In genomic region chr2:14220101-14220500, GRCh38 we compare ENCODE assay signal across 24 cellular contexts.
A peak's percentile ranks its signal among the peaks of the same experiment; 100 is the strongest.
DNase-seq lines count a peak whose midpoint lies in the region; ATAC-seq, FAIRE-seq and TF ChIP-seq lines count a peak whose summit lies in the region.
"Had no signal": no experiment of that assay in that cellular context is flagged by ENCODE, and none has a peak within 500 bp of the region (broad histone marks: within the 10 kb centered on the region; RNA-seq: fewer than 3 reads in every experiment).

No MANE protein-coding gene starts in this region.

- H3K27ac ChIP-seq in breast epithelium (no peak overlapping the region), RWPE2 (ENCODE audit: poor library complexity, severe bottlenecking) (no peak overlapping the region), small intestine (ENCODE audit: low read depth in 1 of 2, low read length in 1 of 2) (no peak overlapping the region)
- H3K27ac ChIP-seq in naive thymus-derived CD4-positive, alpha-beta T cell (ENCODE audit: low read depth, low read length): no peak overlapping the region
- H3K27ac ChIP-seq: 22Rv1, BLaER1 had no signal

- CTCF ChIA-PET in MCF 10A (lab: Yijun Ruan, JAX): no interaction called here
- CTCF ChIA-PET in naive thymus-derived CD4-positive, alpha-beta T cell (lab: Charles Lee): no interaction called here

- H3K9me3 Mint-ChIP-seq in MCF 10A (ENCODE audit: unreplicated experiment): no peaks in the 10 kb centered on the region
- peaks cover 0 to 10% (median 1%) of the 10 kb centered on the region in 11 donors for H3K9me3 Mint-ChIP-seq in naive thymus-derived CD4-positive, alpha-beta T cell

- peaks cover 10% of the 10 kb centered on the region for H3K4me1 Mint-ChIP-seq in MCF 10A (ENCODE audit: insufficient read depth, unreplicated experiment)
- no peaks in the 10 kb centered on the region for H3K4me1 Mint-ChIP-seq in naive thymus-derived CD4-positive, alpha-beta T cell
- H3K4me1 Mint-ChIP-seq: CD8-positive, alpha-beta memory T cell had no signal

- no peaks in the 10 kb centered on the region for H3K36me3 Mint-ChIP-seq in MCF 10A (ENCODE audit: insufficient read depth, unreplicated experiment)
- H3K36me3 Mint-ChIP-seq in naive thymus-derived CD4-positive, alpha-beta T cell: no peaks in the 10 kb centered on the region
- H3K36me3 Mint-ChIP-seq: CD8-positive, alpha-beta memory T cell had no signal

- DNase-seq in MCF 10A (ENCODE audit: unreplicated experiment) (peak; percentile 5), breast epithelium (ENCODE audit: low spot score in 2 of 2) (no peak), RWPE2 (ENCODE audit: low spot score) (no peak), epithelial cell of esophagus (ENCODE audit: low read depth) (peak; percentile 65), small intestine (peak; percentile 1), NCI-H2029 treated with DMSO at 0.1 percent for 48 hours (lab: John Stamatoyannopoulos, UW) (no peak)
- DNase-seq in naive thymus-derived CD4-positive, alpha-beta T cell: no peak
- DNase-seq: CD8-positive, alpha-beta memory T cell; DMS79; H7; KG1; NCI-H1092 treated with DMSO at 0.1 percent for 48 hours; NCI-H510A treated with DMSO at 0.1 percent for 48 hours; NCI-H82; SHP77; SK-N-SH had no signal

- no peak for FAIRE-seq in small intestine (lab: Jason Lieb, UNC)
- FAIRE-seq: D721Med, G401.6, GM12878, HepG2 had no signal

- no peak for TF ChIP-seq CTCF in MCF 10A (IDR thresholded peaks at IDR 0.05; ENCODE audit: unreplicated experiment)
- TF ChIP-seq CTCF in breast epithelium (IDR thresholded peaks at IDR 0.05): no peak
- TF ChIP-seq CTCF in RWPE2 (IDR thresholded peaks at IDR 0.05; ENCODE audit: poor library complexity, severe bottlenecking): no peak
- no peak for TF ChIP-seq CTCF in epithelial cell of esophagus (IDR thresholded peaks at IDR 0.05; ENCODE audit: insufficient read depth, low read depth, low read length, missing control alignments)

- TF ChIP-seq POLR2A in breast epithelium (IDR thresholded peaks at IDR 0.05): no peak

- POLR2A ChIA-PET in MCF 10A (lab: Yijun Ruan, JAX): interaction anchor here (0.7 kb wide), 1 partner anchor 36 kb away, joined by 3 read pairs; no protein-coding TSS in a partner anchor
- POLR2A ChIA-PET in naive thymus-derived CD4-positive, alpha-beta T cell (lab: Charles Lee): no interaction called here

- H3K4me1 ChIP-seq in breast epithelium (no peaks in the 10 kb centered on the region), RWPE2 (ENCODE audit: insufficient read depth, poor library complexity, severe bottlenecking) (peaks cover 15% of the 10 kb centered on the region), small intestine (ENCODE audit: control insufficient read depth in 2 of 2, insufficient read depth in 1 of 2, low read depth in 1 of 2, low read length in 1 of 2) (no peaks in the 10 kb centered on the region)
- H3K4me1 ChIP-seq in naive thymus-derived CD4-positive, alpha-beta T cell (ENCODE audit: control insufficient read depth in 2 of 2, insufficient read depth in 2 of 2, low read length in 2 of 2): no peaks in the 10 kb centered on the region
- H3K4me1 ChIP-seq: BLaER1 had no signal

- no peak overlapping the region for H3K4me3 Mint-ChIP-seq in MCF 10A (ENCODE audit: unreplicated experiment)
- no peak overlapping the region for H3K4me3 Mint-ChIP-seq in naive thymus-derived CD4-positive, alpha-beta T cell
- H3K4me3 Mint-ChIP-seq: CD8-positive, alpha-beta memory T cell had no signal

- BruUV-seq in MCF 10A (replicated peaks; lab: Mats Ljungman, UMichigan): no TSS peak

- H3K27me3 ChIP-seq in breast epithelium (no peaks in the 10 kb centered on the region), RWPE2 (ENCODE audit: insufficient read depth, poor library complexity, severe bottlenecking) (no peaks in the 10 kb centered on the region), small intestine (ENCODE audit: control insufficient read depth in 2 of 2, insufficient read depth in 2 of 2, low read length in 2 of 2) (no peaks in the 10 kb centered on the region)
- no peaks in the 10 kb centered on the region for H3K27me3 ChIP-seq in naive thymus-derived CD4-positive, alpha-beta T cell (ENCODE audit: control insufficient read depth in 2 of 2, insufficient read depth in 2 of 2, low read length in 2 of 2)
- H3K27me3 ChIP-seq: BLaER1 had no signal

- H3K4me3 ChIP-seq in breast epithelium (no peak overlapping the region), RWPE2 (ENCODE audit: severe bottlenecking) (no peak overlapping the region), epithelial cell of esophagus (ENCODE audit: low read length) (no peak overlapping the region), small intestine (ENCODE audit: low read depth in 1 of 2, low read length in 2 of 2) (no peak overlapping the region)
- no peak overlapping the region for H3K4me3 ChIP-seq in naive thymus-derived CD4-positive, alpha-beta T cell (ENCODE audit: low read length)
- H3K4me3 ChIP-seq: BLaER1, GM12878 had no signal

- ATAC-seq in RWPE2 (ENCODE audit: low read depth): peak; percentile 55; the same call in 2 of the 3 replicates
- no peak for ATAC-seq in HG03439 (IDR thresholded peaks at IDR 0.05; ENCODE audit: unreplicated experiment)
- no peak for ATAC-seq in naive thymus-derived CD4-positive, alpha-beta T cell
- ATAC-seq: GM12878, HepG2, Panc1 had no signal

- H3K27me3 Mint-ChIP-seq in MCF 10A (ENCODE audit: insufficient read depth, unreplicated experiment): no peaks in the 10 kb centered on the region
- H3K27me3 Mint-ChIP-seq in naive thymus-derived CD4-positive, alpha-beta T cell: no peaks in the 10 kb centered on the region
- H3K27me3 Mint-ChIP-seq: CD8-positive, alpha-beta memory T cell had no signal

- H3K27ac Mint-ChIP-seq in MCF 10A (ENCODE audit: low read depth, unreplicated experiment): no peak overlapping the region
- no peak overlapping the region for H3K27ac Mint-ChIP-seq in naive thymus-derived CD4-positive, alpha-beta T cell
- H3K27ac Mint-ChIP-seq: CD8-positive, alpha-beta memory T cell had no signal

- intact Hi-C loops in MCF 10A (cut with micrococcal nuclease) (no loop called here), breast epithelium (cut with DNase I; ENCODE audit: low total_unique reads) (no loop called here)
- intact Hi-C loops in naive thymus-derived CD4-positive, alpha-beta T cell (cut with micrococcal nuclease): no loop called here

- 67 to 94% (median 81%) methylated on average over 1 of the region's 1 CpG for WGBS in small intestine, 3 donors

- H3K9me3 ChIP-seq in breast epithelium (no peaks in the 10 kb centered on the region), RWPE2 (ENCODE audit: severe bottlenecking) (no peaks in the 10 kb centered on the region), small intestine (ENCODE audit: control insufficient read depth, low read depth) (no peaks in the 10 kb centered on the region)
- H3K9me3 ChIP-seq in naive thymus-derived CD4-positive, alpha-beta T cell (ENCODE audit: control insufficient read depth in 2 of 3, low read length in 3 of 3): no peaks in the 10 kb centered on the region
- H3K9me3 ChIP-seq: BLaER1, SK-N-SH had no signal

- no peaks in the 10 kb centered on the region for H3K36me3 ChIP-seq in breast epithelium
- H3K36me3 ChIP-seq in RWPE2 (ENCODE audit: low read depth): no peaks in the 10 kb centered on the region
- H3K36me3 ChIP-seq in small intestine (ENCODE audit: control insufficient read depth in 2 of 2, insufficient read depth in 2 of 2, low read length in 2 of 2): no peaks in the 10 kb centered on the region
- no peaks in the 10 kb centered on the region for H3K36me3 ChIP-seq in naive thymus-derived CD4-positive, alpha-beta T cell (ENCODE audit: control insufficient read depth in 2 of 3, insufficient read depth in 3 of 3, low read length in 3 of 3)
- H3K36me3 ChIP-seq: BLaER1 had no signal

Comparison
In these comparisons a context has a peak if more than half of its experiments do, and no peak if none do; other contexts are left out.
1. DNase-seq: peak in MCF 10A (single experiment), epithelial cell of esophagus (single experiment) and small intestine (single experiment); none in breast epithelium (0 of 2), RWPE2 (single experiment), NCI-H2029 treated with DMSO at 0.1 percent for 48 hours (single experiment) and naive thymus-derived CD4-positive, alpha-beta T cell (0 of 9).